7 cellular contexts compared by ENCODE assay signal in the genomic region with DNA sequence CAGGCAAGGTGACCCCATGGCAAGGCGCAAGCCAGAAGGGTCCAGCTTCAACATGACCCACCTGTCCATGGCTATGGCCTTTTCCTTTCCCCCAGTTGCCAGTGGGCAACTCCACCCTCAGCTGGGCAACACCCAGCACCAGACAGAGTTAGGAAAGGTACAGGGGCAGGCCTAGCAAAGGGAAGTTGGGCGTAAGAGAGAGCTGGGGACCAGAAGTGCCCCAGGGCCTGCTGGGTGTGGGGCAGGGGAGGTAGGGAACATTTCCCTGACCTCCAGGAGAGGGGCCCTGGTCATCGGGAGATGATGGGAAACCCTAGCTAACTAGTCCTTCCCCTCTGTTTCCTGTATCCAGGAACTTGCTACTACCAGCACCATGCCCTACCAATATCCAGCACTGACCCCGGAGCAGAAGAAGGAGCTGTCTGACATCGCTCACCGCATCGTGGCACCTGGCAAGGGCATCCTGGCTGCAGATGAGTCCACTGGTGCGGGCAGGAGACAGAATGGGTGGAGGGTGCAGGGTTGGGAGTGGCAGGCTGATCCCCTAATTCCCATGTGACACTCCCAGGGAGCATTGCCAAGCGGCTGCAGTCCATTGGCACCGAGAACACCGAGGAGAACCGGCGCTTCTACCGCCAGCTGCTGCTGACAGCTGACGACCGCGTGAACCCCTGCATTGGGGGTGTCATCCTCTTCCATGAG. TPM values are rescaled to one million over a fixed set of nuclear protein-coding genes. Genes with fewer than 3 reads are reported as not detected.
DNase-seq lines count a peak whose midpoint lies in the region; ATAC-seq, FAIRE-seq and TF ChIP-seq lines count a peak whose summit lies in the region.
"Had no signal": no experiment of that assay in that cellular context is flagged by ENCODE, and none has a peak within 500 bp of the region (broad histone marks: within the 10 kb centered on the region; RNA-seq: fewer than 3 reads in every experiment).

No MANE protein-coding gene starts in this region.

- H3K9me3 ChIP-seq in ectodermal cell (ENCODE audit: control insufficient read depth, low read length): no peaks in the 10 kb centered on the region
- no peaks in the 10 kb centered on the region for H3K9me3 ChIP-seq in psoas muscle

- no peak for FAIRE-seq in D721Med (lab: Jason Lieb, UNC)
- FAIRE-seq: TTC549 had no signal

- H3K36me3 ChIP-seq in ectodermal cell (ENCODE audit: control insufficient read depth, insufficient read depth, low read length) (peaks cover 38% of the 10 kb centered on the region), psoas muscle (ENCODE audit: insufficient read depth in 1 of 2, low read depth in 1 of 2) (peaks cover 10 to 57% of the 10 kb centered on the region in 2 donors)

- DNase-seq in LNCaP clone FGC (ENCODE audit: low read depth): no peak
- DNase-seq in psoas muscle: peak; percentile 64 to 89
- no peak for DNase-seq in D721Med (ENCODE audit: insufficient read length, low spot score)
- DNase-seq in effector CD8-positive, alpha-beta T cell (lab: John Stamatoyannopoulos, UW): no peak
- DNase-seq in NCI-H748 treated with DMSO at 0.1 percent for 48 hours (lab: John Stamatoyannopoulos, UW): no peak

- 91 to 93% methylated on average over 17 of the region's 17 CpGs for WGBS in ectodermal cell, 2 experiments
- WGBS in psoas muscle, 3 donors: 21 to 28% (median 22%) methylated on average over 17 of the region's 17 CpGs

- peak in 3 of 4 donors; percentile 1 to 11 (median 5) for ATAC-seq in psoas muscle

- peak overlapping the region; percentile 98 for H3K4me3 ChIP-seq in LNCaP clone FGC (ENCODE audit: low read depth, low read length)
- peak overlapping the region; percentile 98 for H3K4me3 ChIP-seq in ectodermal cell (ENCODE audit: insufficient read depth, low read depth, low read length)
- H3K4me3 ChIP-seq in psoas muscle: peak overlapping the region; percentile 91

- TF ChIP-seq CTCF in LNCaP clone FGC (IDR thresholded peaks at IDR 0.05; ENCODE audit: control insufficient read depth, extremely low read depth, insufficient read depth) (no peak), psoas muscle (IDR thresholded peaks at IDR 0.05) (no peak), D721Med (IDR thresholded peaks at IDR 0.05; ENCODE audit: insufficient read depth, missing control alignments) (no peak)

- H3K27me3 ChIP-seq in ectodermal cell (ENCODE audit: control insufficient read depth, insufficient read depth, low read length, poor library complexity, severe bottlenecking) (no peaks in the 10 kb centered on the region), psoas muscle (ENCODE audit: insufficient read depth in 3 of 3, low read length in 2 of 3) (no peaks in the 10 kb centered on the region)

- intact Hi-C loops in psoas muscle (cut with DNase I): loop anchor here in 1 of 2 donors (10.0 kb wide), 1 partner anchor 58 kb away; a partner anchor contains a TSS

- H3K4me1 ChIP-seq in ectodermal cell (ENCODE audit: control insufficient read depth, insufficient read depth, low read length): peaks cover 25% of the 10 kb centered on the region
- peaks cover 52% of the 10 kb centered on the region for H3K4me1 ChIP-seq in psoas muscle

- H3K27ac ChIP-seq in ectodermal cell (ENCODE audit: insufficient read depth, low read depth, low read length, poor library complexity, severe bottlenecking) (no peak overlapping the region), psoas muscle (peak overlapping the region; percentile 99)

RNA-seq across cellular contexts. Expression of a gene that starts 1.5 kb away (rescaled TPM):
- 636 TPM for polyA plus RNA-seq in ectodermal cell (2013, experiment 1 of 4)
- polyA plus RNA-seq in ectodermal cell (2013, experiment 2 of 4): 520 TPM
- polyA plus RNA-seq in ectodermal cell (2013, experiment 3 of 4): 486 TPM
- polyA plus RNA-seq in ectodermal cell (2013, experiment 4 of 4): 466 TPM
- total RNA-seq in psoas muscle: 1,000 to 10,000 TPM; 5,088 to 7,531 (median 6,001) TPM
- over 10,000 TPM in 1 of 3 donors, 1,000 to 10,000 TPM in 2; 4,532 to 12,458 (median 6,880) TPM for polyA plus RNA-seq in psoas muscle

RNA-seq across cellular contexts. Expression of a gene that starts 8.8 kb away (rescaled TPM):
- polyA plus RNA-seq in ectodermal cell (2013, experiment 1 of 4): 181 TPM
- 173 TPM for polyA plus RNA-seq in ectodermal cell (2013, experiment 2 of 4)
- polyA plus RNA-seq in ectodermal cell (2013, experiment 3 of 4): 148 TPM
- polyA plus RNA-seq in ectodermal cell (2013, experiment 4 of 4): 151 TPM
- 10 to 100 TPM; 38.1 to 64.5 (median 58.5) TPM for total RNA-seq in psoas muscle
- polyA plus RNA-seq in psoas muscle: 100 to 1,000 TPM in 2 of 3 donors, 10 to 100 TPM in 1; 79.1 to 172 (median 130) TPM

RNA-seq across cellular contexts. Expression of a gene that starts 24.7 kb away (rescaled TPM):
- polyA plus RNA-seq in ectodermal cell (2013, experiment 1 of 4): 3.0 TPM
- polyA plus RNA-seq in ectodermal cell (2013, experiment 2 of 4): 3.0 TPM
- 4.1 TPM for polyA plus RNA-seq in ectodermal cell (2013, experiment 3 of 4)
- polyA plus RNA-seq in ectodermal cell (2013, experiment 4 of 4): 3.5 TPM
- total RNA-seq in psoas muscle: 1 to 10 TPM in 1 of 4 donors, under 1 TPM in 3; 0.32 to 1.0 (median 0.51) TPM
- polyA plus RNA-seq in psoas muscle: 1 to 10 TPM in 2 of 3 donors, under 1 TPM in 1; 0.76 to 1.6 (median 1.5) TPM

RNA-seq across cellular contexts. Expression of a gene that starts 29.0 kb away (rescaled TPM):
- 23.2 TPM for polyA plus RNA-seq in ectodermal cell (2013, experiment 1 of 4)
- polyA plus RNA-seq in ectodermal cell (2013, experiment 2 of 4): 21.3 TPM
- polyA plus RNA-seq in ectodermal cell (2013, experiment 3 of 4): 31.1 TPM
- 32.3 TPM for polyA plus RNA-seq in ectodermal cell (2013, experiment 4 of 4)
- 100 to 1,000 TPM in 1 of 4 donors, 10 to 100 TPM in 3; 47.1 to 156 (median 60.2) TPM for total RNA-seq in psoas muscle
- 10 to 100 TPM; 24.8 to 96.2 (median 81.4) TPM for polyA plus RNA-seq in psoas muscle

RNA-seq across cellular contexts. Expression of a gene that starts 36.0 kb away (rescaled TPM):
- 16.4 TPM for polyA plus RNA-seq in ectodermal cell (2013, experiment 1 of 4)
- polyA plus RNA-seq in ectodermal cell (2013, experiment 2 of 4): 15.1 TPM
- polyA plus RNA-seq in ectodermal cell (2013, experiment 3 of 4): 20.6 TPM
- 18.1 TPM for polyA plus RNA-seq in ectodermal cell (2013, experiment 4 of 4)
- total RNA-seq in psoas muscle: 1 to 10 TPM in 1 of 4 donors, under 1 TPM in 3; 0.17 to 1.9 (median 0.23) TPM
- polyA plus RNA-seq in psoas muscle: under 1 TPM; 0.13 to 0.62 (median 0.17) TPM

Comparison
In these comparisons a context has a peak if more than half of its experiments do, and no peak if none do; other contexts are left out.
1. DNase-seq: peak in psoas muscle (2 of 2); none in LNCaP clone FGC (single experiment), D721Med (single experiment), effector CD8-positive, alpha-beta T cell (single experiment) and NCI-H748 treated with DMSO at 0.1 percent for 48 hours (single experiment).
2. Peak in every context shown above with its lines, with median percentiles within 50 percentile points of each other: H3K4me3 ChIP-seq.